ENCODE assay signal across 1 cellular context in the genomic region with DNA sequence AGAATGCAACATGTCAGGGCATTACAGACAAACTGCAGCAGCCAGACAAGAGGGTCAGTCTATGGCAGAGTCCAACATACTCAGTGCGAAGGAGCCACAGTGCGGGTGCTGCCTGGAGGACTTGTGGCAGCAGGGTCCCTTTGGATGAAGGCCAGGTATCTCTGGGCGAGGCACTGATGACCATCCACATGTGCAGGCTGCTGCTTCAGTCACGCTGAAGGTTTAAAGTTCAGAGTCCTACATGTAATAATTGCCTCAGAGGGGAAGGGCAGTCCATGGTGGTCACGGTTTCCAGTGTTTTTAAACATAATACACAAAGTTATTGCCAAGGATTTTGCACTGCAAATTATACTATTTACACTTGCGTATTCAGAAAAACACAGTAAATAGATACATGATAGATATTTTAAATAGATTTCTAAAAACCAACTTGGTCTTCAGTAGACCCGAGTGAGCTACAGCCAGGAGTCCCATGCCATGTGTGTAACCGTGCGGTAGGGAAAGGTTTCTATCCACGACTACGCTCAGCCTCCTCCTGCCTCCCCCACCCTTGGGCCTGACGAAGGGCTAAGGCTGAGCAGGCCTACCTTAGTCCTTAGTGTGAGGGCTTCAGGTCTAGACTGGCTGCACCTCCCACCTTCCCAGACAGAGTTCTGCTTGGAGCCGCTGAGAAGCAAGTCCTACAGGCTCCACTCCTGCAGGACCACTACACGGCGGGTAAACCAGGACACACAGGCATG.
TF ChIP-seq lines count a peak whose summit lies in the region.

No MANE protein-coding gene starts in this region.

TF ChIP-seq in liver, 16 proteins besides CTCF, POLR2A, EP300 and RAD21 (continued from another document):
- no peak for TF ChIP-seq ZBTB33 (IDR thresholded peaks at IDR 0.05)
- peak; percentile 62 to 77 for TF ChIP-seq JUND (IDR thresholded peaks at IDR 0.05)
- TF ChIP-seq SP1 (IDR thresholded peaks at IDR 0.05): peak; percentile 84
- TF ChIP-seq EGR1 (IDR thresholded peaks at IDR 0.05; ENCODE audit: low read depth in 2 of 2): no peak
- TF ChIP-seq, protein P1, sequence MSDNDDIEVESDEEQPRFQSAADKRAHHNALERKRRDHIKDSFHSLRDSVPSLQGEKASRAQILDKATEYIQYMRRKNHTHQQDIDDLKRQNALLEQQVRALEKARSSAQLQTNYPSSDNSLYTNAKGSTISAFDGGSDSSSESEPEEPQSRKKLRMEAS (IDR thresholded peaks at IDR 0.05): no peak
- TF ChIP-seq HNF4A (conservative IDR thresholded peaks at IDR 0.05): peak; percentile 97
- TF ChIP-seq NR2F2 (IDR thresholded peaks at IDR 0.05): no peak
- no peak for TF ChIP-seq GABPA (IDR thresholded peaks at IDR 0.05 in 1 of 2, conservative IDR thresholded peaks at IDR 0.05 in 1 of 2)
- peak; percentile 89 for TF ChIP-seq HNF4G (IDR thresholded peaks at IDR 0.05)
